Comparison of ENCODE assay signal across 18 cellular contexts in genomic region chr15:49888341-49888693, GRCh38.
"Had no signal": no experiment of that assay in that cellular context is flagged by ENCODE, and none has a peak within 500 bp of the region (broad histone marks: within the 10 kb centered on the region; RNA-seq: fewer than 3 reads in every experiment).

No MANE protein-coding gene starts in this region.

- DNase-seq: activated B cell treated with CpG ODN at 0.5 μM for 24 hours; activated CD4-positive, alpha-beta T cell treated with anti-CD3 and anti-CD28 coated beads for 36 hours; activated CD4-positive, alpha-beta T cell treated with anti-CD3 and anti-CD28 coated beads, Interleukin-2, amount 50 U/mL, for 4 hours; activated CD8-positive, alpha-beta memory T cell treated with anti-CD3 and anti-CD28 coated beads for 24 hours; activated CD8-positive, alpha-beta memory T cell treated with anti-CD3 and anti-CD28 coated beads, Interleukin-2, amount 50 U/mL, for 4 hours; activated T-cell treated with anti-CD3 and anti-CD28 coated beads, Interleukin-2, amount 50 U/mL, for 24 hours; colonic mucosa; dorsolateral prefrontal cortex; effector memory CD8-positive, alpha-beta T cell; heart left ventricle; left colon; mucosa of descending colon; naive B cell; occipital lobe; stimulated activated CD4-positive, alpha-beta T cell treated with anti-CD3 and anti-CD28 coated beads, Interleukin-2, amount 100 ng/mL, for 48 hours; stimulated activated CD8-positive, alpha-beta memory T cell treated with anti-CD3 and anti-CD28 coated beads, Interleukin-4, amount 100 ng/mL, for 48 hours; stimulated activated naive B cell treated with anti-CD40 and anti-IgM and Interleukin-4, amounts not matched to agents 10 μg/mL and 1 μg/mL and 100 μg/mL, for 72 hours; T1000 had no signal

- H3K27me3 ChIP-seq: colonic mucosa, dorsolateral prefrontal cortex, heart left ventricle had no signal

- H3K4me1 ChIP-seq: colonic mucosa, heart left ventricle had no signal

- H3K27ac ChIP-seq: colonic mucosa, dorsolateral prefrontal cortex had no signal

- H3K9me3 ChIP-seq: colonic mucosa, mucosa of descending colon had no signal

- H3K36me3 ChIP-seq: colonic mucosa had no signal

- H3K4me3 ChIP-seq: colonic mucosa, dorsolateral prefrontal cortex, heart left ventricle, mucosa of descending colon had no signal
